Comparison of ENCODE assay signal across 15 cellular contexts in the genomic region with DNA sequence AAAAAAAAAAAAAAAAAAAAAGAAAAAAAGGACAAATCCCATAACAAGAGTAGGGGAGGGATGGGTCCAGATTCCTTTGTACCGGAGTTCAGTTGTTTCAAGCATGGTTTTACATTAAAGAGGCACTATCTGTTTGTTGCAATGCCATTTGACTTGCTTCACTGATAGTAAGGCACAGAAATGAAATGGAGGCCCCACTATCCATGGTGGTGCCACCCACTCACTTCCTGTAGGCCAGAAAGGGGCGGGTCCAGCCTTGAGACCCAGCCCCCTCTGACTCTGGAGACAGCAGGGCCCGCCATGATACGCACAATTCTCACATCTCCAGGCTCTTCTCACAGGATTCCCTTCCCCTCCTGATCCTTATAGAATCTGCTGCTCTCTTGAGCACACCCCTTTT.
A peak's percentile ranks its signal among the peaks of the same experiment; 100 is the strongest.
DNase-seq lines count a peak whose midpoint lies in the region; ATAC-seq and TF ChIP-seq lines count a peak whose summit lies in the region.
"Had no signal": no experiment of that assay in that cellular context is flagged by ENCODE, and none has a peak within 500 bp of the region (broad histone marks: within the 10 kb centered on the region; RNA-seq: fewer than 3 reads in every experiment).

No MANE protein-coding gene starts in this region.

- no peaks in the 10 kb centered on the region for H3K9me3 Mint-ChIP-seq in activated B cell treated with CpG ODN at 0.5 μM for 24 hours
- no peaks in the 10 kb centered on the region for H3K9me3 Mint-ChIP-seq in nephron progenitor cell
- H3K9me3 Mint-ChIP-seq: activated T-helper 2 cell treated with anti-CD3 and anti-CD28 coated beads, Interferon-gamma antibody, Interleukin-2, Interleukin-4, amounts not matched to agents 10 μg/mL and 5 μg/mL and 100 μg/mL, durations not matched to agents 14 hours and 24 hours and 36 hours; immature natural killer cell had no signal

- H3K36me3 Mint-ChIP-seq in activated B cell treated with CpG ODN at 0.5 μM for 24 hours (ENCODE audit: low read depth) (peaks cover 50% of the 10 kb centered on the region), nephron progenitor cell (ENCODE audit: low read depth) (peaks cover 59% of the 10 kb centered on the region)

- CTCF ChIA-PET in activated B cell treated with CpG ODN at 0.5 μM for 24 hours (lab: Charles Lee) = no interaction called here

- peak; percentile 34 for ATAC-seq in activated B cell treated with CpG ODN at 0.5 μM for 24 hours (ENCODE audit: low read depth)
- ATAC-seq in HG02798 (IDR thresholded peaks at IDR 0.05; ENCODE audit: poor library complexity, unreplicated experiment) = no peak
- ATAC-seq: activated CD4-positive, CD25-positive, alpha-beta regulatory T cell treated with anti-CD3 and anti-CD28 coated beads, Interleukin-2, amount 50 U/mL, for 24 hours had no signal

- H3K4me3 Mint-ChIP-seq in activated B cell treated with CpG ODN at 0.5 μM for 24 hours (no peak overlapping the region), nephron progenitor cell (no peak overlapping the region)
- H3K4me3 Mint-ChIP-seq: immature natural killer cell had no signal

- peak; percentile 50 for DNase-seq in activated CD8-positive, alpha-beta memory T cell treated with anti-CD3 and anti-CD28 coated beads for 24 hours
- DNase-seq in activated CD8-positive, alpha-beta memory T cell treated with anti-CD3 and anti-CD28 coated beads, Interleukin-2, amount 50 U/mL, for 4 hours = no peak
- DNase-seq in ELR (ENCODE audit: low read depth) (peak; percentile 14), activated B cell treated with CpG ODN at 0.5 μM for 24 hours (no peak), nephron progenitor cell (no peak), NCI-H510A (lab: John Stamatoyannopoulos, UW) (no peak), hippocampal formation (lab: John Stamatoyannopoulos, UW) (no peak)
- DNase-seq: immature natural killer cell, mammary epithelial cell, NCI-H1694 treated with DMSO at 0.1 percent for 48 hours, NCI-H526 treated with DMSO at 0.1 percent for 48 hours, Peyer's patch had no signal

- no peaks in the 10 kb centered on the region for H3K27me3 Mint-ChIP-seq in activated B cell treated with CpG ODN at 0.5 μM for 24 hours
- no peaks in the 10 kb centered on the region for H3K27me3 Mint-ChIP-seq in nephron progenitor cell (ENCODE audit: low read depth, poor library complexity)

- H3K4me1 Mint-ChIP-seq in activated B cell treated with CpG ODN at 0.5 μM for 24 hours (peaks cover 15% of the 10 kb centered on the region), nephron progenitor cell (peaks cover 21% of the 10 kb centered on the region)

- intact Hi-C loops in activated B cell treated with CpG ODN at 0.5 μM for 24 hours (cut with micrococcal nuclease) = loop anchor here (10.0 kb wide), 1 partner anchor 189 kb away; no protein-coding TSS in a partner anchor

- TF ChIP-seq CTCF in activated B cell treated with CpG ODN at 0.5 μM for 24 hours (IDR thresholded peaks at IDR 0.05) (no peak), nephron progenitor cell (IDR thresholded peaks at IDR 0.05) (no peak)

- H3K27ac Mint-ChIP-seq in activated B cell treated with CpG ODN at 0.5 μM for 24 hours = no peak overlapping the region
- peak overlapping the region; percentile 76 for H3K27ac Mint-ChIP-seq in nephron progenitor cell
- H3K27ac Mint-ChIP-seq: activated T-helper 2 cell treated with anti-CD3 and anti-CD28 coated beads, Interferon-gamma antibody, Interleukin-2, Interleukin-4, amounts not matched to agents 10 μg/mL and 5 μg/mL and 100 μg/mL, durations not matched to agents 14 hours and 24 hours and 36 hours had no signal

- POLR2A ChIA-PET in activated B cell treated with CpG ODN at 0.5 μM for 24 hours (lab: Charles Lee) = no interaction called here

Comparison
In these comparisons a context has a peak if more than half of its experiments do, and no peak if none do; other contexts are left out.
1. DNase-seq: peak in activated CD8-positive, alpha-beta memory T cell treated with anti-CD3 and anti-CD28 coated beads for 24 hours (single experiment) and ELR (single experiment); none in activated CD8-positive, alpha-beta memory T cell treated with anti-CD3 and anti-CD28 coated beads, Interleukin-2, amount 50 U/mL, for 4 hours (single experiment), activated B cell treated with CpG ODN at 0.5 μM for 24 hours (single experiment), nephron progenitor cell (single experiment), NCI-H510A (single experiment) and hippocampal formation (0 of 2).